19 cellular contexts compared by ENCODE assay signal in the genomic region with DNA sequence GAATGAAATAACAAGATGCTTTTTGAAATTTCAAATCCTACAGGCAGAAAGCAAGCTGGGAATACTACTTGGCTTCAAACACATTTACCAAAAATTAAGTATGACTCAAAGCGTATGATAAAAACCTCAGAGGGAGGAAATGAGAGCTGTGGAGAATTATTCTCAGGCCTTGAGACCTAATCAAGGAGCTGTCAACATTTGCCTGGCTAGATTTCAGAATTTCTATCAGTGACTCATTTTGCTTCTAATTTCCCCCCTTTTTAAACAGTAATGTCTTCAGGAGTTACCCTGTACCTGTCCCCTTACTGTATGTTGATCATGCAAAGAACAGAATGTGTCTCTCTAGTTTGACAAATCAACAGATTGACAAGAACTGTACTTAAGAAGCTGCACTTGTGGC.
A peak's percentile ranks its signal among the peaks of the same experiment; 100 is the strongest.
DNase-seq lines count a peak whose midpoint lies in the region; ATAC-seq and TF ChIP-seq lines count a peak whose summit lies in the region.
"Had no signal": no experiment of that assay in that cellular context is flagged by ENCODE, and none has a peak within 500 bp of the region (broad histone marks: within the 10 kb centered on the region; RNA-seq: fewer than 3 reads in every experiment).

No MANE protein-coding gene starts in this region.

- H3K4me3 ChIP-seq in fibroblast of pulmonary artery (replicated peaks; ENCODE audit: low read depth, low read length) (no peak overlapping the region), retinal pigment epithelial cell (ENCODE audit: low read length) (no peak overlapping the region)
- H3K4me3 ChIP-seq: GM23248, HAP-1 had no signal

- intact Hi-C loops in sciatic nerve (cut with DNase I) = no loop called here

- ATAC-seq in sciatic nerve = no peak
- ATAC-seq: HepG2 had no signal

- H3K4me3 Mint-ChIP-seq in glutamatergic neuron (ENCODE audit: unreplicated experiment) = no peak overlapping the region
- H3K4me3 Mint-ChIP-seq: CD4-positive, CD25-positive, alpha-beta regulatory T cell; CD8-positive, alpha-beta memory T cell had no signal

- no peak overlapping the region for H3K27ac Mint-ChIP-seq in glutamatergic neuron (ENCODE audit: unreplicated experiment)
- H3K27ac Mint-ChIP-seq: CD4-positive, CD25-positive, alpha-beta regulatory T cell; CD8-positive, alpha-beta memory T cell had no signal

- DNase-seq in amniotic epithelial cell (ENCODE audit: low read depth) (peak; percentile 8), fibroblast of pulmonary artery (ENCODE audit: low read depth) (peak; percentile 38), retinal pigment epithelial cell (ENCODE audit: low read depth) (peak; percentile 81), sciatic nerve (ENCODE audit: low spot score) (no peak), glutamatergic neuron (no peak)
- DNase-seq in activated CD4-positive, alpha-beta T cell treated with anti-CD3 and anti-CD28 coated beads for 1 hour = no peak
- DNase-seq: ACHN; BE2C; C1 segment of cervical spinal cord; CD4-positive, CD25-positive, alpha-beta regulatory T cell; CD8-positive, alpha-beta memory T cell; COR-L47; DMS 273 treated with DMSO at 0.1 percent for 48 hours; DMS53; DND-41; EL; GM23248 had no signal

- peaks cover 15% of the 10 kb centered on the region for H3K36me3 Mint-ChIP-seq in glutamatergic neuron (ENCODE audit: unreplicated experiment)
- H3K36me3 Mint-ChIP-seq: CD4-positive, CD25-positive, alpha-beta regulatory T cell; CD8-positive, alpha-beta memory T cell had no signal

- no peak for TF ChIP-seq CTCF in fibroblast of pulmonary artery (IDR thresholded peaks at IDR 0.05; ENCODE audit: low read length, missing control alignments)
- no peak for TF ChIP-seq CTCF in retinal pigment epithelial cell (conservative IDR thresholded peaks at IDR 0.05; ENCODE audit: low read depth, low read length)
- no peak for TF ChIP-seq CTCF in glutamatergic neuron (IDR thresholded peaks at IDR 0.05; ENCODE audit: partially characterized antibody, unreplicated experiment)

- H3K27me3 Mint-ChIP-seq in glutamatergic neuron (ENCODE audit: unreplicated experiment) = no peaks in the 10 kb centered on the region
- H3K27me3 Mint-ChIP-seq: CD4-positive, CD25-positive, alpha-beta regulatory T cell; CD8-positive, alpha-beta memory T cell had no signal

- H3K4me1 Mint-ChIP-seq in glutamatergic neuron (ENCODE audit: low read depth, unreplicated experiment) = no peaks in the 10 kb centered on the region
- H3K4me1 Mint-ChIP-seq: CD4-positive, CD25-positive, alpha-beta regulatory T cell; CD8-positive, alpha-beta memory T cell had no signal

- no peaks in the 10 kb centered on the region for H3K9me3 Mint-ChIP-seq in glutamatergic neuron (ENCODE audit: unreplicated experiment)

Comparison
In these comparisons a context has a peak if more than half of its experiments do, and no peak if none do; other contexts are left out.
1. DNase-seq: peak in amniotic epithelial cell (single experiment), fibroblast of pulmonary artery (single experiment) and retinal pigment epithelial cell (single experiment); none in sciatic nerve (single experiment), activated CD4-positive, alpha-beta T cell treated with anti-CD3 and anti-CD28 coated beads for 1 hour (single experiment) and glutamatergic neuron (single experiment).